33 cellular contexts compared by ENCODE assay signal in genomic region chrX:118943102-118943501, GRCh38. TPM values are rescaled to one million over a fixed set of nuclear protein-coding genes. Genes with fewer than 3 reads are reported as not detected.
"Had no signal": no experiment of that assay in that cellular context is flagged by ENCODE, and none has a peak within 500 bp of the region (broad histone marks: within the 10 kb centered on the region; RNA-seq: fewer than 3 reads in every experiment).

No MANE protein-coding gene starts in this region.

- DNase-seq: activated CD4-positive, alpha-beta memory T cell treated with anti-CD3 and anti-CD28 coated beads, Interleukin-2, amount 10 ng/mL, durations not matched to agents 7 days and 5 days; activated CD4-positive, alpha-beta T cell treated with anti-CD3 and anti-CD28 coated beads for 1 hour; activated CD4-positive, alpha-beta T cell treated with anti-CD3 and anti-CD28 coated beads for 36 hours; activated CD4-positive, alpha-beta T cell treated with anti-CD3 and anti-CD28 coated beads for 48 hours; activated CD4-positive, alpha-beta T cell treated with anti-CD3 and anti-CD28 coated beads, Interleukin-2, amount 10 ng/mL, durations not matched to agents 7 days and 5 days; activated CD4-positive, alpha-beta T cell treated with anti-CD3 and anti-CD28 coated beads, Interleukin-2, amount 50 U/mL, for 48 hours; activated CD4-positive, CD25-positive, alpha-beta regulatory T cell; activated CD8-positive, alpha-beta memory T cell treated with anti-CD3 and anti-CD28 coated beads for 24 hours; activated CD8-positive, alpha-beta memory T cell treated with anti-CD3 and anti-CD28 coated beads, Interleukin-2, amount 10 ng/mL, durations not matched to agents 7 days and 5 days; activated CD8-positive, alpha-beta memory T cell treated with anti-CD3 and anti-CD28 coated beads, Interleukin-2, amount 50 U/mL, for 48 hours; activated CD8-positive, alpha-beta T cell treated with anti-CD3 and anti-CD28 coated beads, Interleukin-2, amount 10 ng/mL, durations not matched to agents 7 days and 5 days; activated effector memory CD4-positive, alpha-beta T cell treated with Interleukin-2 at 50 U/mL for 16 hours; activated gamma-delta T cell; activated naive CD4-positive, alpha-beta T cell treated with anti-CD3 and anti-CD28 coated beads, Interleukin-2, amount 10 ng/mL, durations not matched to agents 7 days and 5 days; activated naive CD4-positive, alpha-beta T cell treated with Interleukin-2 at 50 U/mL for 16 hours; activated naive CD8-positive, alpha-beta T cell treated with anti-CD3 and anti-CD28 coated beads, Interleukin-2, amount 10 ng/mL, durations not matched to agents 7 days and 5 days; activated naive CD8-positive, alpha-beta T cell treated with anti-CD3 and anti-CD28 coated beads, Interleukin-2, amount 50 U/mL, for 24 hours; activated T-cell treated with anti-CD3 and anti-CD28 coated beads, Interleukin-2, amount 50 U/mL, for 24 hours; activated T-cell treated with anti-CD3 and anti-CD28 coated beads, Interleukin-2, amount 50 U/mL, for 48 hours; amygdala; anterior cingulate cortex; caudate nucleus; T-helper 1 cell; T-helper 2 cell; T-helper 9 cell; WERI-Rb-1 had no signal

- H3K4me1 ChIP-seq: ascending aorta had no signal

- H3K9me3 ChIP-seq: ascending aorta had no signal

- ATAC-seq: activated CD4-positive, alpha-beta T cell treated with anti-CD3 and anti-CD28 coated beads for 36 hours; activated CD4-positive, CD25-positive, alpha-beta regulatory T cell treated with anti-CD3 and anti-CD28 coated beads, Interleukin-2, amount 50 U/mL, for 24 hours; activated CD8-positive, alpha-beta memory T cell treated with anti-CD3 and anti-CD28 coated beads, Interleukin-2, amount 10 ng/mL, durations not matched to agents 7 days and 5 days; activated CD8-positive, alpha-beta T cell treated with anti-CD3 and anti-CD28 coated beads, Interleukin-2, amount 10 ng/mL, durations not matched to agents 7 days and 5 days; activated naive CD8-positive, alpha-beta T cell treated with anti-CD3 and anti-CD28 coated beads, Interleukin-2, amount 50 U/mL, for 24 hours; WTC11 had no signal

- H3K4me3 ChIP-seq: ascending aorta, cardiac muscle cell had no signal

- H3K27ac ChIP-seq: ascending aorta, cardiac muscle cell, WERI-Rb-1 had no signal

- H3K36me3 ChIP-seq: ascending aorta, cardiac muscle cell, WERI-Rb-1 had no signal

- FAIRE-seq: bronchial epithelial cell, colon, TTC549 had no signal

- H3K27me3 ChIP-seq: ascending aorta, cardiac muscle cell had no signal

RNA-seq across cellular contexts. Expression of gene LONRF3, which starts 31.3 kb away (rescaled TPM):
- total RNA-seq: WTC11 had no signal
- polyA plus RNA-seq: cardiac muscle cell had no signal
